In the genomic region with DNA sequence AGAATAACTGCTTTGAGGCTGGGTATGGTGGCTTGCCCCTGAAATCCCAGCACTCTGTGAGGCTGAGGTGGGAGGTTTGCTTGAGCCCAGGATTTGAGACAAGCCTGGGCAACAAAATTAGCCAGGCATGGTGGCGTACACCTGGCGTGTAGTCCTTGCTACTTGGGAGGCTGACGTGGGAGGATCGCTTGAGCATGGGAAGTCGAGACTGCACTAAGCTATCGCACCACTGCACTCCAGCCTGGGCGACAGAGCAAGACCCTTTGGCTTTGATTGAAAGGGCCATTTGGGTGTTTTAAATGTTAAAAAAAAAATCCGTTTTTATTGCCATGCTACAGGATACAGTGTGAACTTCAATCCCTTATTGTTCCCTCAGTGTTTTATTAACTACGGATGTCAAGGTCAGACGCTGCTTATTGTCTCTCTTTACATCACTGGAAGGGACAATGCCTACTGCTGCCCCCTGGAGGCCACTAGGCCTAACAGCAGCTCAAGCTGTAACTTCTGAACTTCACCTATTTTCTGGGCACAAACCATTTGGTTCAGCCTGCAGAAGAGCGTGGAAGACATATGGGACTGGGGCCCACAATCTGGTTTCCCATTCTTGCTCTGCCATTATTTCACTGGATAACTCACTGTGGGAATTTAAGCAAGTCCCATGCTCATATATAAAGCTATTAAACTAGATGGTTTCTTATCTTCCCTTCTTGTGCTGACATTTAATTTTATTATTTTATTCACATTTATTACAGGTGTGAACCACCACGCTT, we compare ENCODE assay signal across 8 cellular contexts. TPM values are rescaled to one million over a fixed set of nuclear protein-coding genes. Genes with fewer than 3 reads are reported as not detected.
DNase-seq lines count a peak whose midpoint lies in the region; ATAC-seq and TF ChIP-seq lines count a peak whose summit lies in the region.

No MANE protein-coding gene starts in this region.

- H3K4me3 ChIP-seq in MM.1S (ENCODE audit: low read length) (no peak overlapping the region), gastroesophageal sphincter (no peak overlapping the region), parathyroid adenoma (ENCODE audit: low read depth, low read length) (no peak overlapping the region), uterus (no peak overlapping the region)

- TF ChIP-seq CTCF in MM.1S (IDR thresholded peaks at IDR 0.05; ENCODE audit: low read length) (peak; percentile 91), gastroesophageal sphincter (IDR thresholded peaks at IDR 0.05) (peak; percentile 73 to 91 (median 80)), parathyroid adenoma (IDR thresholded peaks at IDR 0.05) (peak; percentile 67), uterus (IDR thresholded peaks at IDR 0.05) (peak; percentile 71 to 85 (median 73))

- H2AFZ ChIP-seq in MM.1S (ENCODE audit: low read length) (no peak overlapping the region), parathyroid adenoma (no peak overlapping the region)

- H3F3A ChIP-seq in MM.1S (ENCODE audit: insufficient read depth, low read length), result no peaks in the 10 kb centered on the region

- no peak overlapping the region for H3K27ac ChIP-seq in MM.1S (ENCODE audit: low read length)
- H3K27ac ChIP-seq in gastroesophageal sphincter, result no peak overlapping the region
- no peak overlapping the region for H3K27ac ChIP-seq in parathyroid adenoma
- H3K27ac ChIP-seq in uterus, result no peak overlapping the region

- no peak overlapping the region for H3K9ac ChIP-seq in MM.1S (ENCODE audit: low read length)
- H3K9ac ChIP-seq in parathyroid adenoma, result no peak overlapping the region

- H3K27me3 ChIP-seq in MM.1S (replicated peaks; ENCODE audit: insufficient read depth, low read length) (no peaks in the 10 kb centered on the region; the same call in 1 of the 2 replicates), gastroesophageal sphincter (peaks cover 20% of the 10 kb centered on the region), parathyroid adenoma (ENCODE audit: control insufficient read depth, insufficient read depth, low read length) (no peaks in the 10 kb centered on the region), uterus (no peaks in the 10 kb centered on the region)

- H3K79me2 ChIP-seq in MM.1S (ENCODE audit: low read length) (no peaks in the 10 kb centered on the region), parathyroid adenoma (no peaks in the 10 kb centered on the region)

- DNase-seq in EH (ENCODE audit: low read depth) (peak; percentile 68), MM.1S (peak; percentile 79), SK-N-DZ (ENCODE audit: low spot score) (peak; percentile 74), uterus (peak; percentile 44)
- peak; percentile 87 for DNase-seq in activated effector memory CD4-positive, alpha-beta T cell treated with anti-CD3 and anti-CD28 coated beads, Interleukin-2, amount 50 U/mL, for 16 hours

- peak; percentile 65 for ATAC-seq in gastroesophageal sphincter
- ATAC-seq in GM18868 (IDR thresholded peaks at IDR 0.05; ENCODE audit: unreplicated experiment), result no peak

- H4K20me1 ChIP-seq in MM.1S (ENCODE audit: insufficient read depth, low read length), result no peaks in the 10 kb centered on the region

- H3K9me3 ChIP-seq in MM.1S (replicated peaks; ENCODE audit: insufficient read depth, low read length) (no peaks in the 10 kb centered on the region), gastroesophageal sphincter (no peaks in the 10 kb centered on the region), parathyroid adenoma (ENCODE audit: control insufficient read depth, low read length) (no peaks in the 10 kb centered on the region), uterus (no peaks in the 10 kb centered on the region)

- H3K4me1 ChIP-seq in MM.1S (ENCODE audit: low read length) (no peaks in the 10 kb centered on the region), gastroesophageal sphincter (no peaks in the 10 kb centered on the region), parathyroid adenoma (no peaks in the 10 kb centered on the region), uterus (no peaks in the 10 kb centered on the region)

- TF ChIP-seq POLR2A in gastroesophageal sphincter (IDR thresholded peaks at IDR 0.05), result no peak
- no peak for TF ChIP-seq POLR2A in uterus (IDR thresholded peaks at IDR 0.05)

- H3K36me3 ChIP-seq in MM.1S (replicated peaks; ENCODE audit: insufficient read depth, low read length), result no peaks in the 10 kb centered on the region
- no peaks in the 10 kb centered on the region for H3K36me3 ChIP-seq in gastroesophageal sphincter
- no peaks in the 10 kb centered on the region for H3K36me3 ChIP-seq in parathyroid adenoma (ENCODE audit: control insufficient read depth, insufficient read depth, low read length)
- no peaks in the 10 kb centered on the region for H3K36me3 ChIP-seq in uterus

- intact Hi-C loops in uterus (cut with DNase I; ENCODE audit: low total_unique reads), result no loop called here

- no peak for TF ChIP-seq EP300 in gastroesophageal sphincter (IDR thresholded peaks at IDR 0.05)

- H3K4me2 ChIP-seq in MM.1S (ENCODE audit: low read depth, low read length) (no peak overlapping the region), parathyroid adenoma (ENCODE audit: low read length) (no peak overlapping the region)

- WGBS in gastroesophageal sphincter (ENCODE audit: low coverage in 1 of 2), 2 donors, result 37 to 41% methylated on average over 9 of the region's 12 CpGs

- no peaks in the 10 kb centered on the region for H3K9me2 ChIP-seq in MM.1S (replicated peaks; ENCODE audit: insufficient read depth, low read length)

RNA-seq across cellular contexts. Expression of a gene that starts 15.3 kb away (rescaled TPM):
- polyA plus RNA-seq in SK-N-DZ (2014; cell fraction: cytosol; rRNA removed), result 28.3 and 29.6 TPM in 2 replicates
- polyA plus RNA-seq in SK-N-DZ (2014; cell fraction: nucleus; rRNA removed), result 22.0 and 26.4 TPM in 2 replicates
- total RNA-seq in gastroesophageal sphincter (10 to 100 TPM; 16.9 to 33.5 (median 25.9) TPM), uterus (10 to 100 TPM; 15.1 to 81.7 (median 51.4) TPM)
